ENCODE assay signal across 10 cellular contexts in the genomic region with DNA sequence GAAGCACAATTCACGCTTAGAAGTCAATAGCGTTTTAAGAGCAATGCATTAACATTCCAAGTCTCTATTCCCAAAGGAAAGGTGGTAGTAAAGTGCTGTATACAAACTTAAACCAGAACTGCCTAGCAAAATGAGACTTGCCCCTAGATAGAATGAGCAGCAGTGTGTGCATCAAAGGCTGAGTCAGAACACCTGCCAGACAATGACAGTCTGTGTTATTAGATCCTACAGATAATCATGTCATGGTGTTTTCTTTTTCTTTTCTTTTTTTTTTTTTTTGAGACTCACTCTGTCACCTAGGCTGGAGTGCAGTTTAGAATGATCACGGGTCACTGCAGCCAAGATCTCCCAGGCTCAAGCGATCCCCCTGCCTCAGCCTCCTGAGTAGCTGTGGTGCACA. TPM values are rescaled to one million over a fixed set of nuclear protein-coding genes. Genes with fewer than 3 reads are reported as not detected.
A peak's percentile ranks its signal among the peaks of the same experiment; 100 is the strongest.
DNase-seq lines count a peak whose midpoint lies in the region; ATAC-seq and TF ChIP-seq lines count a peak whose summit lies in the region.
"Had no signal": no experiment of that assay in that cellular context is flagged by ENCODE, and none has a peak within 500 bp of the region (broad histone marks: within the 10 kb centered on the region; RNA-seq: fewer than 3 reads in every experiment).

No MANE protein-coding gene starts in this region.

- H3K4me1 Mint-ChIP-seq in T-helper 1 cell treated with Interleukin-12 subunit alpha and Interleukin-12 subunit beta and Interleukin-4 antibody, amounts not matched to agents 30 μg/mL and 1 μg/mL, for 36 hours (ENCODE audit: low read depth), result peaks cover 44% of the 10 kb centered on the region
- peaks cover 51% of the 10 kb centered on the region for H3K4me1 Mint-ChIP-seq in activated CD4-positive, alpha-beta memory T cell treated with anti-CD3 and anti-CD28 coated beads for 36 hours (ENCODE audit: low read depth)

- TF ChIP-seq POLR2A in gastroesophageal sphincter (IDR thresholded peaks at IDR 0.05) (no peak), spleen (IDR thresholded peaks at IDR 0.05) (no peak)

- TF ChIP-seq CTCF in gastroesophageal sphincter (IDR thresholded peaks at IDR 0.05), result no peak
- no peak for TF ChIP-seq CTCF in spleen (IDR thresholded peaks at IDR 0.05 in 8 of 11, conservative IDR thresholded peaks at IDR 0.05 in 3 of 11)

- H3K27me3 ChIP-seq in gastroesophageal sphincter, result no peaks in the 10 kb centered on the region
- H3K27me3 ChIP-seq in spleen (replicated peaks in 1 of 7), result no peaks in the 10 kb centered on the region

- peak overlapping the region; percentile 98 for H3K4me3 Mint-ChIP-seq in T-helper 1 cell treated with Interleukin-12 subunit alpha and Interleukin-12 subunit beta and Interleukin-4 antibody, amounts not matched to agents 30 μg/mL and 1 μg/mL, for 36 hours
- peak overlapping the region; percentile 94 for H3K4me3 Mint-ChIP-seq in activated CD4-positive, alpha-beta memory T cell treated with anti-CD3 and anti-CD28 coated beads for 36 hours

- H3K36me3 ChIP-seq in gastroesophageal sphincter, result peaks cover 0 to 34% of the 10 kb centered on the region in 2 donors
- H3K36me3 ChIP-seq in spleen, result peaks cover 2 to 42% (median 29%) of the 10 kb centered on the region in 6 donors

- H3K27ac Mint-ChIP-seq in T-helper 1 cell treated with Interleukin-12 subunit alpha and Interleukin-12 subunit beta and Interleukin-4 antibody, amounts not matched to agents 30 μg/mL and 1 μg/mL, for 36 hours, result no peak overlapping the region
- H3K27ac Mint-ChIP-seq in activated CD4-positive, alpha-beta memory T cell treated with anti-CD3 and anti-CD28 coated beads for 36 hours, result no peak overlapping the region

- TF ChIP-seq EP300 in gastroesophageal sphincter (IDR thresholded peaks at IDR 0.05), result no peak

- POLR2A ChIA-PET in activated CD4-positive, alpha-beta memory T cell treated with anti-CD3 and anti-CD28 coated beads for 36 hours (lab: Charles Lee), result interaction anchor here (1.2 to 1.5 kb wide), 2 partner anchors 22 to 63 kb away, joined by 3 to 5 read pairs; no protein-coding TSS in a partner anchor

- CTCF ChIA-PET in activated CD4-positive, alpha-beta memory T cell treated with anti-CD3 and anti-CD28 coated beads for 36 hours (lab: Charles Lee), result no interaction called here

- H3K36me3 Mint-ChIP-seq in T-helper 1 cell treated with Interleukin-12 subunit alpha and Interleukin-12 subunit beta and Interleukin-4 antibody, amounts not matched to agents 30 μg/mL and 1 μg/mL, for 36 hours (ENCODE audit: low read depth), result peaks cover 26% of the 10 kb centered on the region
- peaks cover 31% of the 10 kb centered on the region for H3K36me3 Mint-ChIP-seq in activated CD4-positive, alpha-beta memory T cell treated with anti-CD3 and anti-CD28 coated beads for 36 hours

- H3K9me3 ChIP-seq in gastroesophageal sphincter (no peaks in the 10 kb centered on the region), spleen (no peaks in the 10 kb centered on the region)

- no peak for ATAC-seq in gastroesophageal sphincter
- no peak for ATAC-seq in HG03135 (IDR thresholded peaks at IDR 0.05; ENCODE audit: unreplicated experiment)
- no peak for ATAC-seq in GM18867 (IDR thresholded peaks at IDR 0.05; ENCODE audit: unreplicated experiment)

- intact Hi-C loops in activated CD4-positive, alpha-beta memory T cell treated with anti-CD3 and anti-CD28 coated beads for 36 hours (cut with micrococcal nuclease), result no loop called here
- intact Hi-C loops in spleen (cut with DNase I; ENCODE audit: low total_unique reads), result no loop called here

- peak overlapping the region; percentile 68 to 96 for H3K4me3 ChIP-seq in gastroesophageal sphincter
- H3K4me3 ChIP-seq in spleen, result peak overlapping the region in 6 of 8 donors; percentile 86 to 99 (median 91)

- H3K27me3 Mint-ChIP-seq in T-helper 1 cell treated with Interleukin-12 subunit alpha and Interleukin-12 subunit beta and Interleukin-4 antibody, amounts not matched to agents 30 μg/mL and 1 μg/mL, for 36 hours (ENCODE audit: low read depth), result peaks cover under 1% of the 10 kb centered on the region
- no peaks in the 10 kb centered on the region for H3K27me3 Mint-ChIP-seq in activated CD4-positive, alpha-beta memory T cell treated with anti-CD3 and anti-CD28 coated beads for 36 hours

- WGBS in gastroesophageal sphincter (ENCODE audit: low coverage in 1 of 2), 2 donors, result 76 to 79% methylated on average over 2 to 4 of the region's 4 CpGs
- 82 to 95% (median 91%) methylated on average over 4 of the region's 4 CpGs for WGBS in spleen, 5 donors

- H3K9me3 Mint-ChIP-seq in T-helper 1 cell treated with Interleukin-12 subunit alpha and Interleukin-12 subunit beta and Interleukin-4 antibody, amounts not matched to agents 30 μg/mL and 1 μg/mL, for 36 hours, result no peaks in the 10 kb centered on the region
- no peaks in the 10 kb centered on the region for H3K9me3 Mint-ChIP-seq in activated CD4-positive, alpha-beta memory T cell treated with anti-CD3 and anti-CD28 coated beads for 36 hours

- no peak for DNase-seq in T-helper 1 cell
- DNase-seq in activated CD4-positive, alpha-beta memory T cell treated with anti-CD3 and anti-CD28 coated beads for 36 hours, result no peak
- DNase-seq in spleen, result no peak
- DNase-seq in NCI-H146 (lab: John Stamatoyannopoulos, UW), result no peak
- DNase-seq: stimulated activated CD4-positive, alpha-beta T cell treated with anti-CD3 and anti-CD28 coated beads, Interleukin-4, amount 100 ng/mL, for 1 hour had no signal

- H3K4me1 ChIP-seq in gastroesophageal sphincter (peaks cover 6 to 38% (median 8%) of the 10 kb centered on the region in 3 donors), spleen (peaks cover 16 to 70% (median 60%) of the 10 kb centered on the region in 6 donors)

- no peak overlapping the region for H3K27ac ChIP-seq in gastroesophageal sphincter
- no peak overlapping the region for H3K27ac ChIP-seq in spleen

RNA-seq across cellular contexts. Expression of a gene that starts 1.6 kb away (rescaled TPM):
- total RNA-seq in activated CD4-positive, alpha-beta memory T cell treated with anti-CD3 and anti-CD28 coated beads for 36 hours, result 10 to 100 TPM; 87.0 to 87.7 TPM
- 10 to 100 TPM; 66.9 to 83.4 (median 68.9) TPM for total RNA-seq in gastroesophageal sphincter
- 10 to 100 TPM; 58.5 to 75.9 (median 62.4) TPM for total RNA-seq in spleen
- 10 to 100 TPM; 33.8 to 54.2 (median 35.0) TPM for polyA plus RNA-seq in spleen

RNA-seq across cellular contexts. Expression of a gene that starts 52.8 kb away (rescaled TPM):
- total RNA-seq in activated CD4-positive, alpha-beta memory T cell treated with anti-CD3 and anti-CD28 coated beads for 36 hours, result not detected
- total RNA-seq in gastroesophageal sphincter (not detected), spleen (not detected)
- polyA plus RNA-seq in spleen, result under 1 TPM in 1 of 3 donors, not detected in 2; 0.06 TPM
- total RNA-seq: K562 had no signal
- polyA plus RNA-seq: K562 had no signal

RNA-seq across cellular contexts. Expression of a gene that starts 53.8 kb away (rescaled TPM):
- not detected for total RNA-seq in activated CD4-positive, alpha-beta memory T cell treated with anti-CD3 and anti-CD28 coated beads for 36 hours
- total RNA-seq in gastroesophageal sphincter (not detected), spleen (not detected)
- not detected for polyA plus RNA-seq in spleen
- total RNA-seq: K562 had no signal
- polyA plus RNA-seq: K562 had no signal
